In the genomic region with DNA sequence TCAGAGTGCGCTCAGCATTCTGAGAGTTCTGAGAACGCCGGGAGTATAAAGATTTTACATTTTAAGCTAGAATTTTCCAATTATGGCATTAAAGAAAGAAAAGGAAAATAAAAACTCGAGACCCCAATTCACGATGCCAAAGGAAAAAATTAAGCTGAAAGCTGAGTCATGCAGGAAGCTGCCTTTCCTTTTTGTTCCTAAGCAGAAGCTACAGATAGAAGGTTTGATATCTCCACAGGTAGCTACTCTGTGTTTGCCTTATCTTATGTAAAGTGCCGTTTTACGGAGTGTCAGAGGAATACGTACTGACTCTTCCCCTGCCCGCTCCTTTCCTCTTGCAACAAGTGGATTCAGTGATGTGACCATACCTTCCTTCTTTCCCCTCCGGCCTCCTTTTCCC, we compare ENCODE assay signal across 22 cellular contexts. TPM values are rescaled to one million over a fixed set of nuclear protein-coding genes. Genes with fewer than 3 reads are reported as not detected.
"Had no signal": no experiment of that assay in that cellular context is flagged by ENCODE, and none has a peak within 500 bp of the region (broad histone marks: within the 10 kb centered on the region; RNA-seq: fewer than 3 reads in every experiment).

No MANE protein-coding gene starts in this region.

- H3K4me1 ChIP-seq: foreskin keratinocyte, lower lobe of right lung, testis had no signal

- H3K27ac Mint-ChIP-seq: effector memory CD8-positive, alpha-beta T cell; naive thymus-derived CD4-positive, alpha-beta T cell; stimulated activated naive B cell treated with anti-CD40 and anti-IgM and Interleukin-4, amounts not matched to agents 10 μg/mL and 1 μg/mL and 100 μg/mL, for 72 hours; stimulated activated naive CD8-positive, alpha-beta T cell treated with anti-CD3 and anti-CD28 coated beads, Interleukin-15, amount 100 ng/mL, for 72 hours had no signal

- H3K4me3 ChIP-seq: hepatocyte, left ventricle myocardium inferior, lower lobe of right lung, right atrium auricular region, sigmoid colon, skin epidermis, testis, tibial nerve had no signal

- H3K27ac ChIP-seq: foreskin keratinocyte, hepatocyte, left ventricle myocardium inferior, lower lobe of right lung, neutrophil, right atrium auricular region, sigmoid colon, skin epidermis, testis, tibial nerve had no signal

- H3K4me1 Mint-ChIP-seq: naive thymus-derived CD4-positive, alpha-beta T cell; stimulated activated naive B cell treated with anti-CD40 and anti-IgM and Interleukin-4, amounts not matched to agents 10 μg/mL and 1 μg/mL and 100 μg/mL, for 72 hours; stimulated activated naive CD8-positive, alpha-beta T cell treated with anti-CD3 and anti-CD28 coated beads, Interleukin-15, amount 100 ng/mL, for 72 hours had no signal

- H3K27me3 ChIP-seq: foreskin keratinocyte, hepatocyte, neutrophil, right atrium auricular region, sigmoid colon, testis, tibial nerve had no signal

- H3K36me3 ChIP-seq: left ventricle myocardium inferior, lower lobe of right lung, neutrophil, right atrium auricular region, sigmoid colon, tibial nerve had no signal

- H3K9me3 ChIP-seq: left ventricle myocardium inferior, lower lobe of right lung, neutrophil, right atrium auricular region, sigmoid colon, testis, tibial nerve had no signal

- ATAC-seq: effector memory CD8-positive, alpha-beta T cell; foreskin keratinocyte; left cardiac atrium; lower lobe of right lung; naive thymus-derived CD4-positive, alpha-beta T cell; stimulated activated naive B cell treated with anti-CD40 and anti-IgM and Interleukin-4, amounts not matched to agents 10 μg/mL and 1 μg/mL and 100 μg/mL, for 72 hours; stimulated activated naive CD8-positive, alpha-beta T cell treated with anti-CD3 and anti-CD28 coated beads, Interleukin-15, amount 100 ng/mL, for 72 hours had no signal

- H3K36me3 Mint-ChIP-seq: naive thymus-derived CD4-positive, alpha-beta T cell; stimulated activated naive B cell treated with anti-CD40 and anti-IgM and Interleukin-4, amounts not matched to agents 10 μg/mL and 1 μg/mL and 100 μg/mL, for 72 hours had no signal

- DNase-seq: cortex of kidney; effector memory CD8-positive, alpha-beta T cell; erythroblast; foreskin keratinocyte; head of caudate nucleus; kidney; left cardiac atrium; left ventricle myocardium inferior; lower lobe of right lung; naive thymus-derived CD4-positive, alpha-beta T cell; posterior cingulate gyrus; sigmoid colon; stimulated activated CD4-positive, alpha-beta T cell treated with anti-CD3 and anti-CD28 coated beads, Interleukin-2, amount 100 ng/mL, for 24 hours; stimulated activated CD4-positive, alpha-beta T cell treated with anti-CD3 and anti-CD28 coated beads, Interleukin-4, amount 100 ng/mL, for 4 hours; stimulated activated naive B cell treated with anti-CD40 and anti-IgM and Interleukin-4, amounts not matched to agents 10 μg/mL and 1 μg/mL and 100 μg/mL, for 72 hours; stimulated activated naive CD8-positive, alpha-beta T cell treated with anti-CD3 and anti-CD28 coated beads, Interleukin-15, amount 100 ng/mL, for 72 hours; testis had no signal

- H3K4me3 Mint-ChIP-seq: effector memory CD8-positive, alpha-beta T cell; naive thymus-derived CD4-positive, alpha-beta T cell; stimulated activated naive B cell treated with anti-CD40 and anti-IgM and Interleukin-4, amounts not matched to agents 10 μg/mL and 1 μg/mL and 100 μg/mL, for 72 hours; stimulated activated naive CD8-positive, alpha-beta T cell treated with anti-CD3 and anti-CD28 coated beads, Interleukin-15, amount 100 ng/mL, for 72 hours had no signal

- FAIRE-seq: kidney had no signal

- H3K27me3 Mint-ChIP-seq: stimulated activated naive CD8-positive, alpha-beta T cell treated with anti-CD3 and anti-CD28 coated beads, Interleukin-15, amount 100 ng/mL, for 72 hours had no signal

- H3K9me3 Mint-ChIP-seq: effector memory CD8-positive, alpha-beta T cell; stimulated activated naive B cell treated with anti-CD40 and anti-IgM and Interleukin-4, amounts not matched to agents 10 μg/mL and 1 μg/mL and 100 μg/mL, for 72 hours had no signal

RNA-seq across cellular contexts. Expression of a gene that starts 10.8 kb away (rescaled TPM):
- polyA plus RNA-seq: naive thymus-derived CD4-positive, alpha-beta T cell had no signal
